Comparison of ENCODE assay signal across 20 cellular contexts in genomic region chr1:26323382-26323781, GRCh38. TPM values are rescaled to one million over a fixed set of nuclear protein-coding genes. Genes with fewer than 3 reads are reported as not detected.
DNase-seq lines count a peak whose midpoint lies in the region; ATAC-seq and TF ChIP-seq lines count a peak whose summit lies in the region.
"Had no signal": no experiment of that assay in that cellular context is flagged by ENCODE, and none has a peak within 500 bp of the region (broad histone marks: within the 10 kb centered on the region; RNA-seq: fewer than 3 reads in every experiment).

No MANE protein-coding gene starts in this region.

- H3K27me3 Mint-ChIP-seq in activated CD4-positive, alpha-beta T cell treated with anti-CD3 and anti-CD28 coated beads, Interleukin-2, amount 10 ng/mL, durations not matched to agents 7 days and 5 days: no peaks in the 10 kb centered on the region
- H3K27me3 Mint-ChIP-seq in activated CD4-positive, alpha-beta T cell treated with anti-CD3 and anti-CD28 coated beads, Interleukin-2, amount 10 ng/mL, durations not matched to agents 24 days and 14 days: no peaks in the 10 kb centered on the region
- no peaks in the 10 kb centered on the region for H3K27me3 Mint-ChIP-seq in CD8-positive, alpha-beta memory T cell
- no peaks in the 10 kb centered on the region for H3K27me3 Mint-ChIP-seq in activated naive CD8-positive, alpha-beta T cell
- no peaks in the 10 kb centered on the region for H3K27me3 Mint-ChIP-seq in natural killer cell (ENCODE audit: low read depth in 2 of 2)
- H3K27me3 Mint-ChIP-seq: IgD-negative memory B cell had no signal

- no peaks in the 10 kb centered on the region for H3K9me3 ChIP-seq in CD8-positive, alpha-beta memory T cell (ENCODE audit: low read length)
- H3K9me3 ChIP-seq in thyroid gland: no peaks in the 10 kb centered on the region
- H3K9me3 ChIP-seq: HAP-1, Peyer's patch had no signal

- TF ChIP-seq CTCF in natural killer cell (IDR thresholded peaks at IDR 0.05): no peak
- no peak for TF ChIP-seq CTCF in thyroid gland (IDR thresholded peaks at IDR 0.05)

- intact Hi-C loops in activated CD4-positive, alpha-beta T cell treated with anti-CD3 and anti-CD28 coated beads, Interleukin-2, amount 10 ng/mL, durations not matched to agents 24 days and 14 days (cut with micrococcal nuclease): loop anchor here (5.0 kb wide), 2 partner anchors 39 to 64 kb away; no protein-coding TSS in a partner anchor
- intact Hi-C loops in natural killer cell (cut with micrococcal nuclease) (loop anchor here (5.0 kb wide), 1 partner anchor 69 kb away; no protein-coding TSS in a partner anchor), posterior vena cava (cut with DNase I) (loop anchor here (2.0 to 10.0 kb wide), 5 partner anchors 36 to 219 kb away; partner anchors contain the start of genes C1orf232 (in 1 of the 2) and ZNF593 (in 1 of the 2)), thyroid gland (cut with DNase I) (loop anchor here (5.0 kb wide), 1 partner anchor 46 kb away; no protein-coding TSS in a partner anchor)

- H3K27me3 ChIP-seq in CD8-positive, alpha-beta memory T cell (ENCODE audit: insufficient read depth, low read length, poor library complexity, severe bottlenecking): no peaks in the 10 kb centered on the region
- H3K27me3 ChIP-seq in thyroid gland: no peaks in the 10 kb centered on the region
- H3K27me3 ChIP-seq: Peyer's patch had no signal

- no peak overlapping the region for H3K4me3 ChIP-seq in CD8-positive, alpha-beta memory T cell (ENCODE audit: low read length)
- H3K4me3 ChIP-seq in thyroid gland (replicated peaks in 1 of 3): no peak overlapping the region
- H3K4me3 ChIP-seq: HAP-1, Peyer's patch had no signal

- ATAC-seq in natural killer cell (no peak), GM18907 (IDR thresholded peaks at IDR 0.05; ENCODE audit: unreplicated experiment) (no peak)

- no peak for TF ChIP-seq POLR2A in thyroid gland (IDR thresholded peaks at IDR 0.05)

- 95 to 96% methylated on average over 2 of the region's 2 CpGs for WGBS in thyroid gland, 2 donors

- H3K36me3 Mint-ChIP-seq in activated CD4-positive, alpha-beta T cell treated with anti-CD3 and anti-CD28 coated beads, Interleukin-2, amount 10 ng/mL, durations not matched to agents 7 days and 5 days (ENCODE audit: low read depth): peaks cover 47% of the 10 kb centered on the region
- H3K36me3 Mint-ChIP-seq in activated CD4-positive, alpha-beta T cell treated with anti-CD3 and anti-CD28 coated beads, Interleukin-2, amount 10 ng/mL, durations not matched to agents 24 days and 14 days (ENCODE audit: low read depth): peaks cover 46% of the 10 kb centered on the region
- H3K36me3 Mint-ChIP-seq in CD8-positive, alpha-beta memory T cell: peaks cover 9 to 66% (median 15%) of the 10 kb centered on the region in 3 donors
- H3K36me3 Mint-ChIP-seq in activated naive CD8-positive, alpha-beta T cell: peaks cover 2% of the 10 kb centered on the region
- H3K36me3 Mint-ChIP-seq in natural killer cell: peaks cover 7% of the 10 kb centered on the region

- H3K4me3 Mint-ChIP-seq in activated CD4-positive, alpha-beta T cell treated with anti-CD3 and anti-CD28 coated beads, Interleukin-2, amount 10 ng/mL, durations not matched to agents 7 days and 5 days: no peak overlapping the region
- H3K4me3 Mint-ChIP-seq in activated CD4-positive, alpha-beta T cell treated with anti-CD3 and anti-CD28 coated beads, Interleukin-2, amount 10 ng/mL, durations not matched to agents 24 days and 14 days: no peak overlapping the region
- H3K4me3 Mint-ChIP-seq in CD8-positive, alpha-beta memory T cell: peak overlapping the region in 3 of 7 donors; percentile 30 to 47 (median 41)
- no peak overlapping the region for H3K4me3 Mint-ChIP-seq in activated naive CD8-positive, alpha-beta T cell
- H3K4me3 Mint-ChIP-seq in natural killer cell: peak overlapping the region; percentile 37

- no peak for DNase-seq in activated CD4-positive, alpha-beta T cell treated with anti-CD3 and anti-CD28 coated beads, Interleukin-2, amount 10 ng/mL, durations not matched to agents 7 days and 5 days
- DNase-seq in activated CD4-positive, alpha-beta T cell treated with anti-CD3 and anti-CD28 coated beads, Interleukin-2, amount 10 ng/mL, durations not matched to agents 24 days and 14 days: no peak
- no peak for DNase-seq in CD8-positive, alpha-beta memory T cell
- DNase-seq in natural killer cell: no peak
- no peak for DNase-seq in posterior vena cava (ENCODE audit: low spot score)
- DNase-seq in thyroid gland: no peak
- DNase-seq: 8988T, C1 segment of cervical spinal cord, Calu3, MV-4-11, NCI-H1417 treated with DMSO at 0.1 percent for 48 hours, NCI-H2029 treated with DMSO at 0.1 percent for 48 hours, NCI-H510A, NCI-H82, Peyer's patch had no signal

- no peaks in the 10 kb centered on the region for H3K9me3 Mint-ChIP-seq in activated CD4-positive, alpha-beta T cell treated with anti-CD3 and anti-CD28 coated beads, Interleukin-2, amount 10 ng/mL, durations not matched to agents 7 days and 5 days
- H3K9me3 Mint-ChIP-seq in activated CD4-positive, alpha-beta T cell treated with anti-CD3 and anti-CD28 coated beads, Interleukin-2, amount 10 ng/mL, durations not matched to agents 24 days and 14 days: no peaks in the 10 kb centered on the region
- no peaks in the 10 kb centered on the region for H3K9me3 Mint-ChIP-seq in CD8-positive, alpha-beta memory T cell
- no peaks in the 10 kb centered on the region for H3K9me3 Mint-ChIP-seq in activated naive CD8-positive, alpha-beta T cell (ENCODE audit: low read depth)
- H3K9me3 Mint-ChIP-seq in natural killer cell: no peaks in the 10 kb centered on the region
- H3K9me3 Mint-ChIP-seq: IgD-negative memory B cell had no signal

- CTCF ChIA-PET in activated CD4-positive, alpha-beta T cell treated with anti-CD3 and anti-CD28 coated beads, Interleukin-2, amount 10 ng/mL, durations not matched to agents 7 days and 5 days (lab: Charles Lee): interaction anchor here (0.8 to 21.1 kb wide), 5 partner anchors 9 to 93 kb away, joined by 3 to 442 read pairs (median 20); partner anchors contain the start of genes SH3BGRL3 and UBXN11
- CTCF ChIA-PET in CD8-positive, alpha-beta memory T cell (lab: Charles Lee): interaction anchor here (0.8 to 32.6 kb wide), 5 partner anchors 39 to 177 kb away, joined by 3 to 840 read pairs (median 17); partner anchors contain the start of genes CEP85 and SH3BGRL3

- POLR2A ChIA-PET in activated CD4-positive, alpha-beta T cell treated with anti-CD3 and anti-CD28 coated beads, Interleukin-2, amount 10 ng/mL, durations not matched to agents 7 days and 5 days (lab: Charles Lee): no interaction called here
- POLR2A ChIA-PET in CD8-positive, alpha-beta memory T cell (lab: Charles Lee): interaction anchor here (0.9 to 10.4 kb wide), 4 partner anchors 36 to 67 kb away, joined by 5 to 287 read pairs (median 55); partner anchors contain the start of gene SH3BGRL3

- peaks cover 37% of the 10 kb centered on the region for H3K4me1 Mint-ChIP-seq in activated CD4-positive, alpha-beta T cell treated with anti-CD3 and anti-CD28 coated beads, Interleukin-2, amount 10 ng/mL, durations not matched to agents 7 days and 5 days
- H3K4me1 Mint-ChIP-seq in activated CD4-positive, alpha-beta T cell treated with anti-CD3 and anti-CD28 coated beads, Interleukin-2, amount 10 ng/mL, durations not matched to agents 24 days and 14 days: peaks cover 26% of the 10 kb centered on the region
- H3K4me1 Mint-ChIP-seq in CD8-positive, alpha-beta memory T cell: peaks cover 32 to 48% (median 38%) of the 10 kb centered on the region in 3 donors
- H3K4me1 Mint-ChIP-seq in activated naive CD8-positive, alpha-beta T cell (ENCODE audit: low read depth): peaks cover 41% of the 10 kb centered on the region
- peaks cover 32 to 39% of the 10 kb centered on the region in 2 donors for H3K4me1 Mint-ChIP-seq in natural killer cell

- peaks cover 34% of the 10 kb centered on the region for H3K4me1 ChIP-seq in CD8-positive, alpha-beta memory T cell (ENCODE audit: insufficient read depth, low read length)
- H3K4me1 ChIP-seq in thyroid gland: peaks cover 0 to 8% of the 10 kb centered on the region in 2 donors
- H3K4me1 ChIP-seq: HAP-1 had no signal

- no peak overlapping the region for H3K27ac ChIP-seq in CD8-positive, alpha-beta memory T cell (ENCODE audit: low read depth, low read length)
- no peak overlapping the region for H3K27ac ChIP-seq in thyroid gland
- H3K27ac ChIP-seq: Peyer's patch had no signal

- peak overlapping the region; percentile 50 for H3K27ac Mint-ChIP-seq in activated CD4-positive, alpha-beta T cell treated with anti-CD3 and anti-CD28 coated beads, Interleukin-2, amount 10 ng/mL, durations not matched to agents 7 days and 5 days
- H3K27ac Mint-ChIP-seq in activated CD4-positive, alpha-beta T cell treated with anti-CD3 and anti-CD28 coated beads, Interleukin-2, amount 10 ng/mL, durations not matched to agents 24 days and 14 days: no peak overlapping the region
- peak overlapping the region in 6 of 8 donors; percentile 29 to 79 (median 68) for H3K27ac Mint-ChIP-seq in CD8-positive, alpha-beta memory T cell
- peak overlapping the region; percentile 79 for H3K27ac Mint-ChIP-seq in activated naive CD8-positive, alpha-beta T cell
- H3K27ac Mint-ChIP-seq in natural killer cell: peak overlapping the region in 1 of 2 donors; percentile 31

- H3K36me3 ChIP-seq in CD8-positive, alpha-beta memory T cell (ENCODE audit: insufficient read depth, low read length): peaks cover 44% of the 10 kb centered on the region
- no peaks in the 10 kb centered on the region for H3K36me3 ChIP-seq in thyroid gland
- H3K36me3 ChIP-seq: HAP-1 had no signal

RNA-seq across cellular contexts. Expression of gene CD52, which starts 5.6 kb away (rescaled TPM):
- total RNA-seq in activated CD4-positive, alpha-beta T cell treated with anti-CD3 and anti-CD28 coated beads, Interleukin-2, amount 10 ng/mL, durations not matched to agents 7 days and 5 days: 1,000 to 10,000 TPM; 1,663 to 1,924 TPM
- 295 and 297 TPM in 2 replicates for total RNA-seq in activated CD4-positive, alpha-beta T cell treated with anti-CD3 and anti-CD28 coated beads, Interleukin-2, amount 10 ng/mL, durations not matched to agents 24 days and 14 days
- total RNA-seq in CD8-positive, alpha-beta memory T cell: 100 to 1,000 TPM; 355 to 388 TPM
- 7,622 TPM for polyA plus RNA-seq in CD8-positive, alpha-beta memory T cell
- 100 to 1,000 TPM; 454 to 485 (median 482) TPM for total RNA-seq in natural killer cell
- 10 to 100 TPM in 1 of 2 donors, 1 to 10 TPM in 1; 7.0 to 16.1 TPM for total RNA-seq in posterior vena cava
- 10 to 100 TPM in 1 of 4 donors, 1 to 10 TPM in 1, not detected in 2; 3.0 to 12.3 TPM for total RNA-seq in thyroid gland
- total RNA-seq: Calu3 had no signal

RNA-seq across cellular contexts. Expression of gene UBXN11, which starts 16.9 kb away (rescaled TPM):
- 10 to 100 TPM; 48.6 to 51.3 TPM for total RNA-seq in activated CD4-positive, alpha-beta T cell treated with anti-CD3 and anti-CD28 coated beads, Interleukin-2, amount 10 ng/mL, durations not matched to agents 7 days and 5 days
- 17.1 and 19.0 TPM in 2 replicates for total RNA-seq in activated CD4-positive, alpha-beta T cell treated with anti-CD3 and anti-CD28 coated beads, Interleukin-2, amount 10 ng/mL, durations not matched to agents 24 days and 14 days
- total RNA-seq in CD8-positive, alpha-beta memory T cell: 10 to 100 TPM; 35.2 to 35.8 TPM
- 14.3 TPM for polyA plus RNA-seq in CD8-positive, alpha-beta memory T cell
- total RNA-seq in natural killer cell: 10 to 100 TPM; 22.7 to 32.0 (median 31.7) TPM
- total RNA-seq in posterior vena cava: 10 to 100 TPM; 12.2 to 17.1 TPM
- 10 to 100 TPM; 23.9 to 35.4 (median 30.2) TPM for total RNA-seq in thyroid gland

RNA-seq across cellular contexts. Expression of gene CRYBG2, which starts 30.5 kb away (rescaled TPM):
- 1 to 10 TPM; 2.2 to 2.6 TPM for total RNA-seq in activated CD4-positive, alpha-beta T cell treated with anti-CD3 and anti-CD28 coated beads, Interleukin-2, amount 10 ng/mL, durations not matched to agents 7 days and 5 days
- total RNA-seq in activated CD4-positive, alpha-beta T cell treated with anti-CD3 and anti-CD28 coated beads, Interleukin-2, amount 10 ng/mL, durations not matched to agents 24 days and 14 days: 1.1 and 1.4 TPM in 2 replicates
- 1 to 10 TPM in 1 of 2 experiments, under 1 TPM in 1; 0.85 to 1.3 TPM for total RNA-seq in CD8-positive, alpha-beta memory T cell
- polyA plus RNA-seq in CD8-positive, alpha-beta memory T cell: 1.9 TPM
- total RNA-seq in natural killer cell (1 to 10 TPM; 2.5 to 5.8 (median 3.2) TPM), posterior vena cava (under 1 TPM in 1 of 2 donors, not detected in 1; 0.52 TPM), thyroid gland (not detected)

RNA-seq across cellular contexts. Expression of gene SH3BGRL3, which starts 43.5 kb away (rescaled TPM):
- total RNA-seq in activated CD4-positive, alpha-beta T cell treated with anti-CD3 and anti-CD28 coated beads, Interleukin-2, amount 10 ng/mL, durations not matched to agents 7 days and 5 days: 100 to 1,000 TPM; 606 to 707 TPM
- total RNA-seq in activated CD4-positive, alpha-beta T cell treated with anti-CD3 and anti-CD28 coated beads, Interleukin-2, amount 10 ng/mL, durations not matched to agents 24 days and 14 days: 463 and 474 TPM in 2 replicates
- total RNA-seq in CD8-positive, alpha-beta memory T cell: 100 to 1,000 TPM; 447 to 472 TPM
- polyA plus RNA-seq in CD8-positive, alpha-beta memory T cell: 1,786 TPM
- total RNA-seq in natural killer cell (100 to 1,000 TPM; 396 to 488 (median 437) TPM), posterior vena cava (100 to 1,000 TPM; 163 to 190 TPM), thyroid gland (10 to 100 TPM; 18.8 to 58.2 (median 37.4) TPM)

RNA-seq across cellular contexts. Expression of gene ZNF683, which starts 49.2 kb away (rescaled TPM):
- under 1 TPM in 1 of 2 experiments, not detected in 1; 0.17 TPM for total RNA-seq in activated CD4-positive, alpha-beta T cell treated with anti-CD3 and anti-CD28 coated beads, Interleukin-2, amount 10 ng/mL, durations not matched to agents 7 days and 5 days
- not detected in 2 replicates for total RNA-seq in activated CD4-positive, alpha-beta T cell treated with anti-CD3 and anti-CD28 coated beads, Interleukin-2, amount 10 ng/mL, durations not matched to agents 24 days and 14 days
- total RNA-seq in CD8-positive, alpha-beta memory T cell: 1 to 10 TPM; 2.4 to 2.7 TPM
- polyA plus RNA-seq in CD8-positive, alpha-beta memory T cell: 205 TPM
- total RNA-seq in natural killer cell (10 to 100 TPM in 2 of 3 donors, 1 to 10 TPM in 1; 9.6 to 38.2 (median 19.7) TPM), posterior vena cava (not detected), thyroid gland (under 1 TPM in 1 of 4 donors, not detected in 3; 0.59 TPM)
- total RNA-seq: Calu3, HT-29, Peyer's patch had no signal

Comparison
In these comparisons a context has a peak if more than half of its experiments do, and no peak if none do; other contexts are left out.
1. RNA of gene CD52, which starts 5.6 kb away (total RNA-seq): 1,663 to 1,924 TPM in activated CD4-positive, alpha-beta T cell treated with anti-CD3 and anti-CD28 coated beads, Interleukin-2, amount 10 ng/mL, durations not matched to agents 7 days and 5 days, 454 to 485 TPM in natural killer cell, 355 to 388 TPM in CD8-positive, alpha-beta memory T cell and 295 to 297 TPM in activated CD4-positive, alpha-beta T cell treated with anti-CD3 and anti-CD28 coated beads, Interleukin-2, amount 10 ng/mL, durations not matched to agents 24 days and 14 days; 7.0 to 16.1 TPM in posterior vena cava and 3.0 to 12.3 TPM in thyroid gland; every median in the first group is over 10 times any median in the second.